8 cellular contexts compared by ENCODE assay signal in genomic region chr1:178532392-178532791, GRCh38. TPM values are rescaled to one million over a fixed set of nuclear protein-coding genes. Genes with fewer than 3 reads are reported as not detected.
A peak's percentile ranks its signal among the peaks of the same experiment; 100 is the strongest.
DNase-seq lines count a peak whose midpoint lies in the region.

No MANE protein-coding gene starts in this region.

- intact Hi-C loops in cardiac septum (cut with DNase I) (no loop called here), posterior cingulate gyrus (cut with DNase I) (loop anchor here (1.0 to 2.0 kb wide), 2 partner anchors 221 to 470 kb away; no protein-coding TSS in a partner anchor)

- H3K9me3 ChIP-seq in HAP-1, result no peaks in the 10 kb centered on the region

- in situ Hi-C loops in HAP-1 (cut with MboI; ENCODE audit: low sequenced_read_pairs), result loop anchor here (5.0 to 25.0 kb wide), 3 partner anchors 220 to 855 kb away; no protein-coding TSS in a partner anchor

- H3K4me1 ChIP-seq in HAP-1, result peaks cover 6% of the 10 kb centered on the region

- no peaks in the 10 kb centered on the region for H3K27me3 ChIP-seq in HAP-1 (ENCODE audit: low read depth)

- H3K4me3 ChIP-seq in HAP-1, result no peak overlapping the region

- no peaks in the 10 kb centered on the region for H3K36me3 ChIP-seq in HAP-1 (replicated peaks)

- H3K4me1 Mint-ChIP-seq in activated naive CD8-positive, alpha-beta T cell treated with anti-CD3 and anti-CD28 coated beads for 36 hours, result no peaks in the 10 kb centered on the region

- no peak overlapping the region for H3K27ac Mint-ChIP-seq in activated naive CD8-positive, alpha-beta T cell treated with anti-CD3 and anti-CD28 coated beads for 36 hours

- peaks cover 3% of the 10 kb centered on the region for H3K27me3 Mint-ChIP-seq in activated naive CD8-positive, alpha-beta T cell treated with anti-CD3 and anti-CD28 coated beads for 36 hours

- no peaks in the 10 kb centered on the region for H3K9me3 Mint-ChIP-seq in activated naive CD8-positive, alpha-beta T cell treated with anti-CD3 and anti-CD28 coated beads for 36 hours

- peak; percentile 93 for DNase-seq in ELF-1 (ENCODE audit: low read depth, low spot score)
- DNase-seq in HAP-1 (ENCODE audit: low spot score in 2 of 2), result peak; percentile 68 to 90
- DNase-seq in NCI-H1048 (lab: John Stamatoyannopoulos, UW), result peak; percentile 93
- peak; percentile 64 for DNase-seq in SKM-1 (lab: John Stamatoyannopoulos, UW; ENCODE audit: unreplicated experiment)
- peak; percentile 61 for DNase-seq in activated naive CD8-positive, alpha-beta T cell treated with anti-CD3 and anti-CD28 coated beads for 36 hours
- peak; percentile 90 for DNase-seq in cardiac septum (ENCODE audit: low spot score)
- peak; percentile 71 to 98 (median 88) for DNase-seq in posterior cingulate gyrus
- peak; percentile 87 for DNase-seq in ureter (ENCODE audit: low spot score)

- H3K36me3 Mint-ChIP-seq in activated naive CD8-positive, alpha-beta T cell treated with anti-CD3 and anti-CD28 coated beads for 36 hours, result no peaks in the 10 kb centered on the region

- no peak overlapping the region for H3K4me3 Mint-ChIP-seq in activated naive CD8-positive, alpha-beta T cell treated with anti-CD3 and anti-CD28 coated beads for 36 hours

RNA-seq across cellular contexts. Expression of gene TEX35, which starts 19.5 kb away (rescaled TPM):
- not detected for total RNA-seq in activated naive CD8-positive, alpha-beta T cell treated with anti-CD3 and anti-CD28 coated beads for 36 hours
- total RNA-seq in cardiac septum (not detected), ureter (not detected)

RNA-seq across cellular contexts. Expression of gene CLEC20A, which starts 35.6 kb away (rescaled TPM):
- total RNA-seq in activated naive CD8-positive, alpha-beta T cell treated with anti-CD3 and anti-CD28 coated beads for 36 hours, result not detected
- not detected for total RNA-seq in cardiac septum
- total RNA-seq in ureter, result not detected
